In the genomic region with DNA sequence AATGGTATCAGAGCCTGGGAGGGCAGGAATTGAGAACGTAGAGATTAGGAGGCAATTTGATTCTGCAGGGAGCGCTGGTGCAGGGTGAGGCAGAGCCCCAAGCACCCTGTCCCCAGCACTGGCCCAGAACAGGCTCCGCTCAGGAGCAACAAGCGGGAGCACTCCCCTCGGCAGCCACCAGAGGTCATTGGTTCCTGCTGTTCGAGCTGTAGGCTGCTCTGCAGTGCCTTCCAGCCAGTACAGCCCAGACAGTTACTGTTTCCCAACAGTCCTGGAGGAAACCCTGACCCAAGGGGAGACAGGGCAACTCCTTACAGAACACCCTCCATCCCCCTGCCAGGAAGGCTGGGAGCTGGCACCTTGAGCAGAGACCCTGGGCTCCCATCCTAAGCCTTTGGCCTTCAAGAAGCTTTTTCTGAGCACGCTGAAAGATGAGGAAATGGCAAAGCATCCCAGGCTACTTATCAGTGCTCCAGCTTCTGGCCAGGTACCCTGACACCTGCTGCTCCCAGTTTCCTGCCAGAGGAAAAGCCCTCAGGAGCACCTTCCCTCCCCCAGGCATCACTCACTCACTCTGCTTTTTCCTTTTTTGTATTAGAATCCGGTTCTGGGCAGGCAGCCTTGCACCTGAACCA, we compare ENCODE assay signal across 8 cellular contexts.
DNase-seq lines count a peak whose midpoint lies in the region; ATAC-seq and TF ChIP-seq lines count a peak whose summit lies in the region.

No MANE protein-coding gene starts in this region.

- H3K4me3 ChIP-seq in SJCRH30 (no peak overlapping the region), uterus (no peak overlapping the region)

- peak; percentile 60 for ATAC-seq in GM21786 (IDR thresholded peaks at IDR 0.05; ENCODE audit: unreplicated experiment)

- DNase-seq in DMS53 treated with DMSO at 0.1 percent for 48 hours (lab: John Stamatoyannopoulos, UW; ENCODE audit: unreplicated experiment): peak; percentile 86
- peak; percentile 67 for DNase-seq in LoVo (ENCODE audit: low spot score)
- DNase-seq in SJCRH30: peak; percentile 75 to 84
- DNase-seq in activated gamma-delta T cell treated with anti-CD3 and anti-CD28 coated beads, Interleukin-2, amount 50 U/mL, for 16 hours (ENCODE audit: low read depth): peak; percentile 46
- DNase-seq in globus pallidus (ENCODE audit: low spot score): peak; percentile 71
- DNase-seq in posterior cingulate gyrus: peak; percentile 71 to 98 (median 86)
- peak; percentile 82 to 86 for DNase-seq in uterus

- no peaks in the 10 kb centered on the region for H3K36me3 ChIP-seq in SJCRH30
- no peaks in the 10 kb centered on the region for H3K36me3 ChIP-seq in uterus

- TF ChIP-seq CTCF in uterus (IDR thresholded peaks at IDR 0.05): peak; percentile 81 to 94 (median 84)

- TF ChIP-seq POLR2A in uterus (IDR thresholded peaks at IDR 0.05): no peak

- H3K27me3 ChIP-seq in SJCRH30 (no peaks in the 10 kb centered on the region), uterus (no peaks in the 10 kb centered on the region)

- no peak overlapping the region for H3K27ac ChIP-seq in SJCRH30
- no peak overlapping the region for H3K27ac ChIP-seq in uterus

- intact Hi-C loops in posterior cingulate gyrus (cut with DNase I) (loop anchor here (1.0 to 10.0 kb wide), 3 partner anchors 355 to 502 kb away; no protein-coding TSS in a partner anchor), uterus (cut with DNase I; ENCODE audit: low total_unique reads) (loop anchor here (2.0 to 10.0 kb wide), 2 partner anchors 390 to 512 kb away; no protein-coding TSS in a partner anchor)

- H3K9me3 ChIP-seq in SJCRH30 (replicated peaks) (no peaks in the 10 kb centered on the region), uterus (no peaks in the 10 kb centered on the region)

- H3K4me1 ChIP-seq in SJCRH30: peaks cover 4% of the 10 kb centered on the region; the same call in 1 of the 2 replicates
- peaks cover 0 to 7% of the 10 kb centered on the region in 2 donors for H3K4me1 ChIP-seq in uterus
